Comparison of ENCODE assay signal across 21 cellular contexts in the genomic region with DNA sequence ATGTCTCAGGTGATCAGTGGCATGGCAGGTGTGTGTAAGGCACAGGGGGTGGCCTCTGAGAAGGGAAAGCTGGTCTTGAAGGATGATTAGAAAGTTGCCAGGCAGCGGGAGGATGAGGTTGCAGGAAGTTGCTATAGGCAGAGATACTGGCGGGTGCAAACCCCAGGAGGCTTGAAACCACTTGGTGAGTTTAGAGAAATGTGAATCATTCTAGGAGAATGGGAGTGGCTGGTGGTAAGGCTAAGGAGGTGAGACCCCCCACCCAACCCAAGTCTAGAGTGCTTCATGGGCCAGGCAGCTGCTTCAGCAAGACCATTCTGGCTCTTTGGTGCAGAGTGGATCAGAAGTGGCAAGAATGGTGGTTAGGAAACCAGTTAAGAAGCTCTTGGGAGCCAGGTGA. TPM values are rescaled to one million over a fixed set of nuclear protein-coding genes. Genes with fewer than 3 reads are reported as not detected.
DNase-seq lines count a peak whose midpoint lies in the region; ATAC-seq and TF ChIP-seq lines count a peak whose summit lies in the region.
"Had no signal": no experiment of that assay in that cellular context is flagged by ENCODE, and none has a peak within 500 bp of the region (broad histone marks: within the 10 kb centered on the region; RNA-seq: fewer than 3 reads in every experiment).

No MANE protein-coding gene starts in this region.

- H3K4me3 ChIP-seq in GM12865 (ENCODE audit: low read depth, low read length): no peak overlapping the region
- H3K4me3 ChIP-seq: HAP-1, heart right ventricle, SK-N-MC, tibial artery had no signal

- ATAC-seq in activated T-cell treated with anti-CD3 and anti-CD28 coated beads, Interleukin-2, amount 50 U/mL, for 4 hours: peak; percentile 47 to 50
- ATAC-seq in natural killer cell: peak; percentile 27 to 49 (median 35)
- ATAC-seq: esophagus mucosa, heart right ventricle, sciatic nerve had no signal

- H3K36me3 Mint-ChIP-seq in activated T-cell treated with anti-CD3 and anti-CD28 coated beads, Interleukin-2, amount 50 U/mL, for 4 hours (ENCODE audit: insufficient read depth): peaks cover 43% of the 10 kb centered on the region
- peaks cover 16% of the 10 kb centered on the region for H3K36me3 Mint-ChIP-seq in natural killer cell

- H3K4me3 Mint-ChIP-seq in activated T-cell treated with anti-CD3 and anti-CD28 coated beads, Interleukin-2, amount 50 U/mL, for 4 hours: no peak overlapping the region
- H3K4me3 Mint-ChIP-seq in natural killer cell: peak overlapping the region; percentile 85

- peaks cover 44% of the 10 kb centered on the region for H3K4me1 Mint-ChIP-seq in activated T-cell treated with anti-CD3 and anti-CD28 coated beads, Interleukin-2, amount 50 U/mL, for 4 hours (ENCODE audit: low read depth)
- peaks cover 59 to 89% of the 10 kb centered on the region in 2 donors for H3K4me1 Mint-ChIP-seq in natural killer cell

- H3K27ac Mint-ChIP-seq in natural killer cell: peak overlapping the region; percentile 94 to 98

- no peaks in the 10 kb centered on the region for H3K27me3 Mint-ChIP-seq in activated T-cell treated with anti-CD3 and anti-CD28 coated beads, Interleukin-2, amount 50 U/mL, for 4 hours (ENCODE audit: low read depth)
- no peaks in the 10 kb centered on the region for H3K27me3 Mint-ChIP-seq in natural killer cell (ENCODE audit: low read depth in 2 of 2)

- intact Hi-C loops in natural killer cell (cut with micrococcal nuclease): no loop called here

- H3K9me3 Mint-ChIP-seq in activated T-cell treated with anti-CD3 and anti-CD28 coated beads, Interleukin-2, amount 50 U/mL, for 4 hours: no peaks in the 10 kb centered on the region
- no peaks in the 10 kb centered on the region for H3K9me3 Mint-ChIP-seq in natural killer cell

- TF ChIP-seq CTCF in GM12865 (IDR thresholded peaks at IDR 0.05; ENCODE audit: insufficient read depth, low read depth, low read length, missing control alignments) (no peak), natural killer cell (IDR thresholded peaks at IDR 0.05) (no peak)

- DNase-seq in NK-92 treated with Interleukin-12 subunit alpha and Interleukin-12 subunit beta, amount 100 ng/mL, for 24 hours (lab: John Stamatoyannopoulos, UW): peak; percentile 36
- DNase-seq in NK-92 (lab: John Stamatoyannopoulos, UW; ENCODE audit: unreplicated experiment): no peak
- peak; percentile 50 for DNase-seq in GM12865 (ENCODE audit: low read depth)
- DNase-seq in activated T-cell treated with anti-CD3 and anti-CD28 coated beads, Interleukin-2, amount 50 U/mL, for 4 hours: no peak
- no peak for DNase-seq in natural killer cell
- DNase-seq in mucosa of gallbladder (ENCODE audit: low spot score): no peak
- DNase-seq in NCI-H1048 (lab: John Stamatoyannopoulos, UW): no peak
- no peak for DNase-seq in NCI-H1930 (lab: John Stamatoyannopoulos, UW)
- DNase-seq: dermis blood vessel endothelial cell, heart right ventricle, kidney, midbrain, NCI-H187, NCI-H524, occipital lobe had no signal

RNA-seq across cellular contexts. Expression of a gene that starts 9.0 kb away (rescaled TPM):
- total RNA-seq in activated T-cell treated with anti-CD3 and anti-CD28 coated beads, Interleukin-2, amount 50 U/mL, for 4 hours: 100 to 1,000 TPM; 200 to 245 (median 214) TPM
- total RNA-seq in natural killer cell: 100 to 1,000 TPM; 155 to 324 (median 312) TPM
- 5.4 TPM for total RNA-seq in mucosa of gallbladder
- total RNA-seq: dermis blood vessel endothelial cell, occipital lobe had no signal

RNA-seq across cellular contexts. Expression of a gene that starts 40.3 kb away (rescaled TPM):
- 100 to 1,000 TPM; 108 to 111 (median 111) TPM for total RNA-seq in activated T-cell treated with anti-CD3 and anti-CD28 coated beads, Interleukin-2, amount 50 U/mL, for 4 hours
- total RNA-seq in natural killer cell: 10 to 100 TPM; 66.5 to 92.4 (median 69.1) TPM
- 57.8 TPM for total RNA-seq in mucosa of gallbladder

RNA-seq across cellular contexts. Expression of a gene that starts 51.3 kb away (rescaled TPM):
- under 1 TPM in 1 of 3 donors, not detected in 2; 0.11 TPM for total RNA-seq in activated T-cell treated with anti-CD3 and anti-CD28 coated beads, Interleukin-2, amount 50 U/mL, for 4 hours
- under 1 TPM; 0.10 to 0.18 (median 0.14) TPM for total RNA-seq in natural killer cell
- total RNA-seq in mucosa of gallbladder: 0.58 TPM
- total RNA-seq: A172, dermis blood vessel endothelial cell, esophagus mucosa had no signal

RNA-seq across cellular contexts. Expression of a gene that starts 53.0 kb away (rescaled TPM):
- 1 to 10 TPM in 2 of 3 donors, under 1 TPM in 1; 0.55 to 2.4 (median 1.8) TPM for total RNA-seq in activated T-cell treated with anti-CD3 and anti-CD28 coated beads, Interleukin-2, amount 50 U/mL, for 4 hours
- 10 to 100 TPM in 1 of 3 donors, 1 to 10 TPM in 2; 1.7 to 16.7 (median 2.4) TPM for total RNA-seq in natural killer cell
- 3.3 TPM for total RNA-seq in mucosa of gallbladder
- total RNA-seq: dermis blood vessel endothelial cell, occipital lobe had no signal

RNA-seq across cellular contexts. Expression of a gene that starts 56.2 kb away (rescaled TPM):
- 100 to 1,000 TPM; 221 to 249 (median 230) TPM for total RNA-seq in activated T-cell treated with anti-CD3 and anti-CD28 coated beads, Interleukin-2, amount 50 U/mL, for 4 hours
- total RNA-seq in natural killer cell (100 to 1,000 TPM in 1 of 3 donors, 10 to 100 TPM in 2; 95.3 to 110 (median 96.6) TPM), mucosa of gallbladder (170 TPM)

Comparison
In these comparisons a context has a peak if more than half of its experiments do, and no peak if none do; other contexts are left out.
1. DNase-seq: peak in NK-92 treated with Interleukin-12 subunit alpha and Interleukin-12 subunit beta, amount 100 ng/mL, for 24 hours (single experiment) and GM12865 (single experiment); none in NK-92 (single experiment), activated T-cell treated with anti-CD3 and anti-CD28 coated beads, Interleukin-2, amount 50 U/mL, for 4 hours (single experiment), natural killer cell (single experiment), mucosa of gallbladder (single experiment), NCI-H1048 (single experiment) and NCI-H1930 (0 of 2).
2. RNA of a gene that starts 9.0 kb away (total RNA-seq): 155 to 324 TPM in natural killer cell and 200 to 245 TPM in activated T-cell treated with anti-CD3 and anti-CD28 coated beads, Interleukin-2, amount 50 U/mL, for 4 hours; 5.4 TPM in mucosa of gallbladder (single experiment); every median in the first group is over 10 times any median in the second.